ENCODE assay signal across 13 cellular contexts in the genomic region with DNA sequence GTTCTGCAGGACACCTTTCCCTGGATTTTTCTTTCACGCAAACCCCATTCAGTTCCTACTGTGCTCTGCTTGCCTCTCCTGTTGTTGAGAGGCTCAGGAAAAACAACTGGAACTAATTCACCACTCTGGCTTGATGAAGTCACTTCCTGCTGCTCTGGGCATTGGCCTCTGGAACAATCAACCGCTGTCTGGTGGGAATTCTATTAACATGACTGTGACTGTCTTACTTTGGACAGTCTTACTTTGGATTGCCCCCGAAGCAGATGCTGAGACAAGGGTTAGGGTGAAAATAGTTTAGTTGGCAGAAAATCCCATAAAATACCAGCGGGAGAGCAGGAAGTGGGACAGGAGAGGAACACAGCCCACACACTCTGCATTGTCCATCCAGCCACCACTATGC.
DNase-seq lines count a peak whose midpoint lies in the region; ATAC-seq, FAIRE-seq and TF ChIP-seq lines count a peak whose summit lies in the region.
"Had no signal": no experiment of that assay in that cellular context is flagged by ENCODE, and none has a peak within 500 bp of the region (broad histone marks: within the 10 kb centered on the region; RNA-seq: fewer than 3 reads in every experiment).

No MANE protein-coding gene starts in this region.

- no peak overlapping the region for H3K27ac ChIP-seq in liver (ENCODE audit: low read depth in 1 of 2, low read length in 2 of 2)
- H3K27ac ChIP-seq in HepG2 (ENCODE audit: extremely low read length, insufficient read depth, low read length): no peak overlapping the region
- H3K27ac ChIP-seq: sigmoid colon, thoracic aorta had no signal

- no peak for TF ChIP-seq RAD21 in liver (IDR thresholded peaks at IDR 0.05)
- TF ChIP-seq RAD21 in HepG2 (CRISPR knock-in tag; IDR thresholded peaks at IDR 0.05): no peak

- no peaks in the 10 kb centered on the region for H3K4me1 ChIP-seq in liver (ENCODE audit: control insufficient read depth in 4 of 4, insufficient read depth in 4 of 4, low read length in 3 of 4)
- no peaks in the 10 kb centered on the region for H3K4me1 ChIP-seq in HepG2 (ENCODE audit: insufficient read depth, low read length)
- H3K4me1 ChIP-seq: sigmoid colon had no signal

- no peak for FAIRE-seq in HepG2 (lab: Jason Lieb, UNC)
- FAIRE-seq: TTC549 had no signal

- H3K36me3 ChIP-seq in liver (ENCODE audit: control insufficient read depth in 4 of 4, insufficient read depth in 3 of 4, low read depth in 1 of 4, low read length in 3 of 4): no peaks in the 10 kb centered on the region
- no peaks in the 10 kb centered on the region for H3K36me3 ChIP-seq in HepG2 (replicated peaks in 1 of 2; ENCODE audit: control insufficient read depth in 1 of 2, insufficient read depth in 2 of 2, low read length in 2 of 2)
- H3K36me3 ChIP-seq: sigmoid colon, thoracic aorta had no signal

- WGBS in liver: 65% methylated on average over 4 of the region's 4 CpGs
- WGBS in HepG2 (ENCODE audit: low lambda C conversion rate): 18% methylated on average over 4 of the region's 4 CpGs

- H3K9me3 ChIP-seq in liver (ENCODE audit: control insufficient read depth in 4 of 4, low read length in 3 of 4): no peaks in the 10 kb centered on the region
- H3K9me3 ChIP-seq in HepG2 (ENCODE audit: low read length): no peaks in the 10 kb centered on the region
- H3K9me3 ChIP-seq: sigmoid colon, thoracic aorta had no signal

- DNase-seq in HepG2 (ENCODE audit: low spot score) (no peak), choroid plexus epithelial cell (ENCODE audit: low read depth) (peak; percentile 51), medulla oblongata (ENCODE audit: extremely low spot score) (peak; percentile 79)
- DNase-seq: activated naive CD8-positive, alpha-beta T cell treated with anti-CD3 and anti-CD28 coated beads, Interleukin-2, amount 10 ng/mL, durations not matched to agents 7 days and 5 days; effector CD8-positive, alpha-beta T cell; sigmoid colon had no signal

- no peaks in the 10 kb centered on the region for H3K79me2 ChIP-seq in HepG2 (ENCODE audit: insufficient read depth, low read length)

- BruUV-seq in HepG2 (replicated peaks; lab: Mats Ljungman, UMichigan): no TSS peak

- TF ChIP-seq EP300 in HepG2 (IDR thresholded peaks at IDR 0.05; ENCODE audit: low read depth in 2 of 2, low read length in 2 of 2) (no peak), HepG2 (CRISPR knock-in tag; IDR thresholded peaks at IDR 0.05; ENCODE audit: borderline replicate concordance) (no peak)

- H3K4me3 ChIP-seq in liver (ENCODE audit: low read depth in 1 of 3, low read length in 3 of 3) (no peak overlapping the region), HepG2 (replicated peaks in 1 of 3; ENCODE audit: insufficient read depth in 1 of 3, low read depth in 2 of 3, low read length in 3 of 3) (no peak overlapping the region), choroid plexus epithelial cell (ENCODE audit: low read depth, low read length) (no peak overlapping the region)
- H3K4me3 ChIP-seq: sigmoid colon, thoracic aorta had no signal

- no peak overlapping the region for H3K4me2 ChIP-seq in HepG2 (ENCODE audit: low read depth, low read length)

- H3K27me3 ChIP-seq in liver (ENCODE audit: control insufficient read depth in 4 of 4, insufficient read depth in 4 of 4, low read length in 3 of 4): no peaks in the 10 kb centered on the region
- H3K27me3 ChIP-seq in HepG2 (ENCODE audit: control insufficient read depth in 1 of 2, insufficient read depth in 2 of 2, low read length in 2 of 2): peaks cover 0 to 6% of the 10 kb centered on the region in 2 experiments; a peak in 1 of 5 replicates
- H3K27me3 ChIP-seq: sigmoid colon had no signal

- H2AFZ ChIP-seq in HepG2 (ENCODE audit: low read length): no peak overlapping the region

- TF ChIP-seq CTCF in liver (IDR thresholded peaks at IDR 0.05; ENCODE audit: low read depth, low read length, missing input control) (no peak), HepG2 (CRISPR knock-in tag; IDR thresholded peaks at IDR 0.05) (no peak), choroid plexus epithelial cell (conservative IDR thresholded peaks at IDR 0.05; ENCODE audit: low read depth, low read length) (no peak)

- no peaks in the 10 kb centered on the region for H4K20me1 ChIP-seq in HepG2 (ENCODE audit: insufficient read depth, low read length)

- ATAC-seq in HepG2 (no peak), HG03460 (IDR thresholded peaks at IDR 0.05; ENCODE audit: unreplicated experiment) (no peak), HG03280 (IDR thresholded peaks at IDR 0.05; ENCODE audit: unreplicated experiment) (no peak), HG03108 (IDR thresholded peaks at IDR 0.05; ENCODE audit: unreplicated experiment) (no peak), GM21390 (IDR thresholded peaks at IDR 0.05; ENCODE audit: unreplicated experiment) (no peak)

- in situ Hi-C loops in HepG2 (cut with HindIII; ENCODE audit: extremely low pct_ligation_motif_present, low pct_unique_long_range_greater_than_20kb): no loop called here

- POLR2A ChIA-PET in HepG2 (lab: Yijun Ruan, JAX): no interaction called here

- intact Hi-C loops in HepG2 (cut with micrococcal nuclease; ENCODE audit: unreplicated experiment): no loop called here

- CTCF ChIA-PET in HepG2 (lab: Yijun Ruan, JAX; ENCODE audit: low intra/inter-chr PET ratio, low total read pairs): no interaction called here

- no peak for TF ChIP-seq POLR2A in HepG2 (IDR thresholded peaks at IDR 0.05; ENCODE audit: insufficient read depth in 1 of 2, low read depth in 2 of 2, low read length in 2 of 2)

- H3K9ac ChIP-seq in liver (ENCODE audit: low read depth in 1 of 2, low read length in 2 of 2) (no peak overlapping the region), HepG2 (ENCODE audit: insufficient read depth, low read depth, low read length) (no peak overlapping the region)

TF ChIP-seq in liver, 16 proteins besides CTCF, POLR2A, EP300 and RAD21 (continues in another document):
- TF ChIP-seq GABPA (IDR thresholded peaks at IDR 0.05 in 1 of 2, conservative IDR thresholded peaks at IDR 0.05 in 1 of 2) (no peak), JUND (IDR thresholded peaks at IDR 0.05) (no peak), HNF4G (IDR thresholded peaks at IDR 0.05) (no peak), REST (IDR thresholded peaks at IDR 0.05) (no peak), EGR1 (IDR thresholded peaks at IDR 0.05; ENCODE audit: low read depth in 2 of 2) (no peak), HNF4A (conservative IDR thresholded peaks at IDR 0.05) (no peak), SP1 (IDR thresholded peaks at IDR 0.05) (no peak), TAF1 (conservative IDR thresholded peaks at IDR 0.05) (no peak)

TF ChIP-seq in HepG2, 621 proteins besides CTCF, POLR2A, EP300 and RAD21:
- TF ChIP-seq BORCS8-MEF2B (CRISPR knock-in tag; IDR thresholded peaks at IDR 0.05): no peak
- TF ChIP-seq ZBTB46 (CRISPR knock-in tag; IDR thresholded peaks at IDR 0.05; ENCODE audit: borderline replicate concordance): no peak
- no peak for TF ChIP-seq KLF6 (CRISPR knock-in tag; IDR thresholded peaks at IDR 0.05)
- TF ChIP-seq, protein P1, sequence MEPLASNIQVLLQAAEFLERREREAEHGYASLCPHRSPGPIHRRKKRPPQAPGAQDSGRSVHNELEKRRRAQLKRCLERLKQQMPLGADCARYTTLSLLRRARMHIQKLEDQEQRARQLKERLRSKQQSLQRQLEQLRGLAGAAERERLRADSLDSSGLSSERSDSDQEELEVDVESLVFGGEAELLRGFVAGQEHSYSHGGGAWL (CRISPR knock-in tag; IDR thresholded peaks at IDR 0.05): no peak
- no peak for TF ChIP-seq ZBTB38 (CRISPR knock-in tag; IDR thresholded peaks at IDR 0.05)
